ENCODE assay signal across 13 cellular contexts in the genomic region with DNA sequence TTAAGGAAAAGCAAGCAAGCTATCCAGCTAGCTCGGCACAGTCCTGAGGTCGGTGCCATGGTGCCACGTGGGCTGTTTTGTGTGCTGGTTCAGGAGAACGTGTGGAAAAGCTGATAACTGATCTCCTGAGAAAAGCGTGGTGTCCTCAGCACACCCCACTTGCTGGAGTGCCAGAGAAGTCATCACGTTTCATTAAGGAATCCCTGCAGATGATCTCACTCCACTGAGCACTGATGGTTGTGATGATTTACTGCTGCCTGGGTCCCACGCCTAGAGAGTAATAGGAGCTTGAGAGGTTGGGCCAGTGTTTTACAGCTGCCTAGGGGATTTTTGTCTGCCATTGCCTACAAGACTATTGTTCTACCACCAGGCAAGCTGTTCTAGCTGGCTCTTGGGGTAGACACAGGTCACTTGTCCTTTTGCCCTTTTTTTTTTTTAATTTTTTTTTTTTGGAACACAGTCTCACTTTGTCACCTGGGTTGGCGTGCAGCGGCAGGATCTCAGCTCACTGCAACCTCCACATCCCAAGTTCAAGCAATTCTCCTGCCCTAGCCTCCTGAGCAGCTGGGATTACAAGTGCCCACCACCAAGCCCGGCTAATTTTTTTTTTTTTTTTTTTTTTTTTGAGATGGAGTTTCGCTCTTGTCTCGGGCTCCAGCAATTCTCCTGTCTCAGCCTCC. TPM values are rescaled to one million over a fixed set of nuclear protein-coding genes. Genes with fewer than 3 reads are reported as not detected.
A peak's percentile ranks its signal among the peaks of the same experiment; 100 is the strongest.
DNase-seq lines count a peak whose midpoint lies in the region; ATAC-seq and TF ChIP-seq lines count a peak whose summit lies in the region.
"Had no signal": no experiment of that assay in that cellular context is flagged by ENCODE, and none has a peak within 500 bp of the region (broad histone marks: within the 10 kb centered on the region; RNA-seq: fewer than 3 reads in every experiment).

No MANE protein-coding gene starts in this region.

- ATAC-seq in GM21515 (IDR thresholded peaks at IDR 0.05; ENCODE audit: unreplicated experiment) (no peak), HG03442 (IDR thresholded peaks at IDR 0.05; ENCODE audit: unreplicated experiment) (no peak), HG03565 (IDR thresholded peaks at IDR 0.05; ENCODE audit: unreplicated experiment) (no peak)
- ATAC-seq: natural killer cell treated with Interleukin-12 subunit alpha and Interleukin-12 subunit beta and Interleukin-15 and Interleukin-18, amount 100 ng/mL, for 72 hours had no signal

- peak overlapping the region; percentile 81 for H3K27ac Mint-ChIP-seq in osteocyte (ENCODE audit: unreplicated experiment)
- H3K27ac Mint-ChIP-seq: natural killer cell treated with Interleukin-12 subunit alpha and Interleukin-12 subunit beta and Interleukin-15 and Interleukin-18, amount 100 ng/mL, for 72 hours had no signal

- H3K4me3 ChIP-seq in epithelial cell of esophagus (ENCODE audit: low read length): no peak overlapping the region
- H3K4me3 ChIP-seq: suprapubic skin had no signal

- DNase-seq in ELF-1 (ENCODE audit: low read depth, low spot score) (peak; percentile 20), NCI-H2107 (lab: John Stamatoyannopoulos, UW) (peak; percentile 52), epithelial cell of esophagus (ENCODE audit: low read depth) (peak; percentile 27), osteocyte (ENCODE audit: extremely low spot score, unreplicated experiment) (no peak), nucleus accumbens (lab: John Stamatoyannopoulos, UW) (no peak)
- DNase-seq: activated CD4-positive, CD25-positive, alpha-beta regulatory T cell; GOT3; stimulated activated CD4-positive, alpha-beta T cell treated with anti-CD3 and anti-CD28 coated beads, Interleukin-2, amount 100 ng/mL, for 48 hours had no signal

- H3K9me3 Mint-ChIP-seq in osteocyte (ENCODE audit: unreplicated experiment): no peaks in the 10 kb centered on the region
- H3K9me3 Mint-ChIP-seq: natural killer cell treated with Interleukin-12 subunit alpha and Interleukin-12 subunit beta and Interleukin-15 and Interleukin-18, amount 100 ng/mL, for 72 hours had no signal

- no peak overlapping the region for H3K4me3 Mint-ChIP-seq in osteocyte (ENCODE audit: unreplicated experiment)
- H3K4me3 Mint-ChIP-seq: natural killer cell treated with Interleukin-12 subunit alpha and Interleukin-12 subunit beta and Interleukin-15 and Interleukin-18, amount 100 ng/mL, for 72 hours had no signal

- H3K27me3 Mint-ChIP-seq in osteocyte (ENCODE audit: unreplicated experiment): no peaks in the 10 kb centered on the region
- H3K27me3 Mint-ChIP-seq: natural killer cell treated with Interleukin-12 subunit alpha and Interleukin-12 subunit beta and Interleukin-15 and Interleukin-18, amount 100 ng/mL, for 72 hours had no signal

- peaks cover 2% of the 10 kb centered on the region for H3K36me3 Mint-ChIP-seq in osteocyte (ENCODE audit: unreplicated experiment)
- H3K36me3 Mint-ChIP-seq: natural killer cell treated with Interleukin-12 subunit alpha and Interleukin-12 subunit beta and Interleukin-15 and Interleukin-18, amount 100 ng/mL, for 72 hours had no signal

- no peak for TF ChIP-seq CTCF in epithelial cell of esophagus (IDR thresholded peaks at IDR 0.05; ENCODE audit: insufficient read depth, low read depth, low read length, missing control alignments)
- no peak for TF ChIP-seq CTCF in osteocyte (IDR thresholded peaks at IDR 0.05)

- peaks cover 82% of the 10 kb centered on the region for H3K4me1 Mint-ChIP-seq in osteocyte (ENCODE audit: unreplicated experiment)

RNA-seq across cellular contexts. Expression of a gene that starts 42.3 kb away (rescaled TPM):
- 136 and 157 TPM in 2 replicates for total RNA-seq in osteocyte

Comparison
In these comparisons a context has a peak if more than half of its experiments do, and no peak if none do; other contexts are left out.
1. DNase-seq: peak in ELF-1 (single experiment), NCI-H2107 (single experiment) and epithelial cell of esophagus (single experiment); none in osteocyte (single experiment) and nucleus accumbens (0 of 56).